15 cellular contexts compared by ENCODE assay signal in the genomic region with DNA sequence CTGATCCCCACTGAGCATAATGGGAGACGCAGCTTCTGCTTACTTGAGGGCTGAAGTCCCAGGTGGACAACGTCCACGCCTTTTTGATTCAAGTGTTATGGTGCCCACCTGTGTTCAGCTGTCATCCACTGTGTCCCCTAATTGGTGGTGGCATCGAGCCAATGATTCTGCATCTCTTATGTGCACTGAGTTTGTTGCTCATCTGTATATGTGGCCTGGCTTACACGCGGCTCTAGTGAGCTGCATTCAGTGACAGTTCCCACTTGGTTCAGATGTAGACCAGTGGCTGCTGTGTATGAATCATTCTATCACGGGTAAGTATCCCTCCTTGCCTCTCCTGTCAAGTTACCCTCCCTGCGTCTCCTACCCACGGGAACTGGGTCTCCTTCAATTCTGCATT.
"Had no signal": no experiment of that assay in that cellular context is flagged by ENCODE, and none has a peak within 500 bp of the region (broad histone marks: within the 10 kb centered on the region; RNA-seq: fewer than 3 reads in every experiment).

No MANE protein-coding gene starts in this region.

- H3K9ac ChIP-seq: parathyroid adenoma had no signal

- H3K27ac Mint-ChIP-seq: activated naive CD4-positive, alpha-beta T cell treated with anti-CD3 and anti-CD28 coated beads, Interleukin-2, amount 50 U/mL, for 24 hours; naive thymus-derived CD8-positive, alpha-beta T cell had no signal

- H2AFZ ChIP-seq: parathyroid adenoma had no signal

- H3K4me3 ChIP-seq: adrenal gland, coronary artery, esophagus squamous epithelium, left ventricle myocardium inferior, thyroid gland had no signal

- H3K4me1 ChIP-seq: adrenal gland, esophagus squamous epithelium, left ventricle myocardium inferior, parathyroid adenoma, thyroid gland had no signal

- H3K27me3 ChIP-seq: adrenal gland, esophagus squamous epithelium, neutrophil, thyroid gland had no signal

- H3K27me3 Mint-ChIP-seq: activated naive CD4-positive, alpha-beta T cell treated with anti-CD3 and anti-CD28 coated beads, Interleukin-2, amount 50 U/mL, for 24 hours had no signal

- H3K9me3 Mint-ChIP-seq: activated naive CD4-positive, alpha-beta T cell treated with anti-CD3 and anti-CD28 coated beads, Interleukin-2, amount 50 U/mL, for 24 hours; naive thymus-derived CD8-positive, alpha-beta T cell had no signal

- H3K27ac ChIP-seq: adrenal gland, coronary artery, esophagus squamous epithelium, left ventricle myocardium inferior, neutrophil, parathyroid adenoma, thyroid gland had no signal

- ATAC-seq: naive thymus-derived CD8-positive, alpha-beta T cell had no signal

- H3K36me3 Mint-ChIP-seq: naive thymus-derived CD8-positive, alpha-beta T cell had no signal

- DNase-seq: activated effector memory CD4-positive, alpha-beta T cell treated with Interleukin-2 at 50 U/mL for 16 hours; adrenal gland; central memory CD4-positive, alpha-beta T cell; esophagus squamous epithelium; hypothalamus; left ventricle myocardium inferior; naive thymus-derived CD8-positive, alpha-beta T cell; stimulated activated CD4-positive, alpha-beta T cell treated with anti-CD3 and anti-CD28 coated beads, Interleukin-12 subunit alpha, Interleukin-12 subunit beta, amount 100 ng/mL, for 4 hours; stimulated activated CD4-positive, alpha-beta T cell treated with anti-CD3 and anti-CD28 coated beads, Interleukin-2, amount 100 ng/mL, for 24 hours; T-helper 9 cell; thyroid gland had no signal

- H3K36me3 ChIP-seq: adrenal gland, esophagus squamous epithelium, left ventricle myocardium inferior, neutrophil, thyroid gland had no signal

- H3K4me1 Mint-ChIP-seq: naive thymus-derived CD8-positive, alpha-beta T cell had no signal

- H3K9me3 ChIP-seq: adrenal gland, esophagus squamous epithelium, left ventricle myocardium inferior, neutrophil, thyroid gland had no signal

- H3K4me3 Mint-ChIP-seq: activated naive CD4-positive, alpha-beta T cell treated with anti-CD3 and anti-CD28 coated beads, Interleukin-2, amount 50 U/mL, for 24 hours; naive thymus-derived CD8-positive, alpha-beta T cell had no signal
